14 cellular contexts compared by ENCODE assay signal in the genomic region with DNA sequence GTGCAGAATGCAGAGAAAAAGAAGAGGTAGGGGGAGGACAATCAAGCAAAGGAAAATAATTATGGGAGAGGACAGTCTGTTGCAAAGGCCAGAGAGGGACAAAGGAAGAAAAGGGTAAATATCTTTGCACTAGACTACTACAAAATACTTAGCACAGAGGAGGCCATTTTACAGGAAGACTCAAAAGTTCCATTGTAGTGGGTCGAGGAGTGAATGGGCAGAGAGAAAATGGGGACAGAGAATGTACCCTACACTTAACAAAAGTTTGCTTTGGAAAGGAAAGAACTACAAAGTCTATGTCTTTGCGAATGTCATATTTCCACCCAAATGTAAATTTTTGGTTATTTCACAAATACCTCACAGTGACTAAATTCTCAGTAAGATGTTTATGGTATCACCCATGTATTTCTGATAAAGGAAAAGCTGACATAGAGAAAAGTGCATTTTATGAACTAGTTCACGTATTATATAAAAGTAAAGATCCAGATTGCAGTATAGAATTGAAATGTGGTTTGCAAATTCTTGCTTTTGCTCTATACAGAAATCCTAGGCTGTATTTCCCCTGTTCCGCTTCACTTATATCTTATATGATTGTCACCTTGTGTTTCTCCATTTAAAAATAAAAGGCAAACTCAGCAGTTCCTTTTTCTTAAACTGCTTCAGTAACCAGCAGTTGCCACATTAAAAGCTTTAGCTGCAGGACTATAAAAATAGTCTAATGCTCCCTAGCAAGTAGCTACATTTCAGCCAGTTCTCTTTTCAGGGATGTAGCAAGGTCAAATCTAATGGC.
DNase-seq lines count a peak whose midpoint lies in the region; ATAC-seq, FAIRE-seq and TF ChIP-seq lines count a peak whose summit lies in the region.
"Had no signal": no experiment of that assay in that cellular context is flagged by ENCODE, and none has a peak within 500 bp of the region (broad histone marks: within the 10 kb centered on the region; RNA-seq: fewer than 3 reads in every experiment).

No MANE protein-coding gene starts in this region.

- CTCF ChIA-PET in K562 (lab: Yijun Ruan, JAX; ENCODE audit: low intra/inter-chr PET ratio): no interaction called here

- no peak for TF ChIP-seq EP300 in K562 (IDR thresholded peaks at IDR 0.05; ENCODE audit: low read length)

- H3K79me2 ChIP-seq in K562 (ENCODE audit: control insufficient read depth, insufficient read depth, low read length): no peaks in the 10 kb centered on the region

- ATAC-seq in K562 (no peak), HG02884 (IDR thresholded peaks at IDR 0.05; ENCODE audit: unreplicated experiment) (no peak), GM19351 (IDR thresholded peaks at IDR 0.05; ENCODE audit: unreplicated experiment) (no peak)
- ATAC-seq: GM12878 had no signal

- no peaks in the 10 kb centered on the region for H3K27me3 ChIP-seq in K562 (ENCODE audit: control insufficient read depth in 2 of 2, insufficient read depth in 2 of 2, low read length in 2 of 2)

- no peak overlapping the region for H2AFZ ChIP-seq in K562 (ENCODE audit: low read depth, low read length)

- no peak for TF ChIP-seq CTCF in K562 (IDR thresholded peaks at IDR 0.05 in 2 of 3, conservative IDR thresholded peaks at IDR 0.05 in 1 of 3; ENCODE audit: insufficient read depth in 2 of 3, low read depth in 1 of 3, low read length in 3 of 3)

- H3K4me2 ChIP-seq in K562 (ENCODE audit: insufficient read depth, low read length): no peak overlapping the region

- H3K4me3 ChIP-seq in K562: no peak overlapping the region
- H3K4me3 ChIP-seq: GM12878 had no signal

- H4K20me1 ChIP-seq in K562 (replicated peaks; ENCODE audit: control insufficient read depth, insufficient read depth, low read length): no peaks in the 10 kb centered on the region

- no TSS peak for BruUV-seq in K562 (replicated peaks; lab: Mats Ljungman, UMichigan)

- peak; percentile 43 for DNase-seq in NCI-H2227 treated with DMSO at 0.1 percent for 48 hours (lab: John Stamatoyannopoulos, UW)
- DNase-seq in NCI-H2227 (lab: John Stamatoyannopoulos, UW; ENCODE audit: unreplicated experiment): no peak
- DNase-seq in MV-4-11 (lab: John Stamatoyannopoulos, UW): peak; percentile 57
- no peak for DNase-seq in K562 (ENCODE audit: extremely low read depth in 1 of 4, low spot score in 3 of 4)
- DNase-seq in pons (ENCODE audit: low spot score): peak; percentile 7
- DNase-seq in NCI-H1092 treated with DMSO at 0.1 percent for 48 hours (lab: John Stamatoyannopoulos, UW): no peak
- DNase-seq: Caco-2, GOT3, Karpas-422, NCI-H1048, NCI-H2107 had no signal

- intact Hi-C loops in K562 (cut with micrococcal nuclease): no loop called here

- H3K36me3 ChIP-seq in K562 (ENCODE audit: control insufficient read depth, insufficient read depth, low read length): no peaks in the 10 kb centered on the region

- POLR2A ChIA-PET in K562 (lab: Yijun Ruan, JAX): no interaction called here

- no peak for TF ChIP-seq RAD21 in K562 (CRISPR knock-in tag; conservative IDR thresholded peaks at IDR 0.05 in 1 of 2, IDR thresholded peaks at IDR 0.05 in 1 of 2)

- no peak overlapping the region for H3K9ac ChIP-seq in K562 (ENCODE audit: insufficient read depth in 1 of 2, low read depth in 2 of 2, low read length in 2 of 2)

- WGBS in K562 (ENCODE audit: insufficient coverage, low coverage, missing lambda C conversion rate): 0% methylated on average over 4 of the region's 4 CpGs

- H3K9me1 ChIP-seq in K562 (ENCODE audit: control insufficient read depth, insufficient read depth, low read length): no peaks in the 10 kb centered on the region

- H3K4me1 ChIP-seq in K562 (replicated peaks in 1 of 2; ENCODE audit: control insufficient read depth in 2 of 2, insufficient read depth in 2 of 2, low read length in 2 of 2): no peaks in the 10 kb centered on the region
- H3K4me1 ChIP-seq: Caco-2 had no signal

- FAIRE-seq in K562 (lab: Jason Lieb, UNC): no peak
- FAIRE-seq: GM12878 had no signal

- in situ Hi-C loops in K562 (cut with MboI): no loop called here

- H3K27ac ChIP-seq in K562 (ENCODE audit: extremely low read depth, low read depth, low read length): no peak overlapping the region

- no peak for TF ChIP-seq POLR2A in K562 (conservative IDR thresholded peaks at IDR 0.05)

- H3K9me3 ChIP-seq in K562 (replicated peaks; ENCODE audit: control insufficient read depth, insufficient read depth, low read depth, low read length): no peaks in the 10 kb centered on the region
- H3K9me3 ChIP-seq: Caco-2 had no signal

TF ChIP-seq in K562, 482 proteins besides CTCF, POLR2A, EP300 and RAD21:
- TF ChIP-seq C11orf30 (IDR thresholded peaks at IDR 0.05; ENCODE audit: low read depth) (peak; percentile 48; the same call in 1 of the 2 replicates), ZNF316 (IDR thresholded peaks at IDR 0.05) (peak; percentile 42; the same call in 1 of the 2 replicates), ZNF583 (CRISPR knock-in tag; IDR thresholded peaks at IDR 0.05) (no peak), MAFF (IDR thresholded peaks at IDR 0.05; ENCODE audit: low read length) (peak; percentile 16; the same call in 1 of the 2 replicates), ARHGAP35 (IDR thresholded peaks at IDR 0.05; ENCODE audit: partially characterized antibody) (no peak)
- TF ChIP-seq, protein P1, sequence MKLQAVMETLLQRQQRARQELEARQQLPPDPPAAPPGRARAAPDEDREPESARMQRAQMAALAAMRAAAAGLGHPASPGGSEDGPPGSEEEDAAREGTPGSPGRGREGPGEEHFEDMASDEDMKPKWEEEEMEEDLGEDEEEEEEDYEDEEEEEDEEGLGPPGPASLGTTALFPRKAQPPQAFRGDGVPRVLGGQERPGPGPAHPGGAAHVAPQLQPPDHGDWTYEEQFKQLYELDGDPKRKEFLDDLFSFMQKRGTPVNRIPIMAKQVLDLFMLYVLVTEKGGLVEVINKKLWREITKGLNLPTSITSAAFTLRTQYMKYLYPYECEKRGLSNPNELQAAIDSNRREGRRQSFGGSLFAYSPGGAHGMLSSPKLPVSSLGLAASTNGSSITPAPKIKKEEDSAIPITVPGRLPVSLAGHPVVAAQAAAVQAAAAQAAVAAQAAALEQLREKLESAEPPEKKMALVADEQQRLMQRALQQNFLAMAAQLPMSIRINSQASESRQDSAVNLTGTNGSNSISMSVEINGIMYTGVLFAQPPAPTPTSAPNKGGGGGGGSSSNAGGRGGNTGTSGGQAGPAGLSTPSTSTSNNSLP (IDR thresholded peaks at IDR 0.05; ENCODE audit: borderline replicate concordance, low read depth, low read length): no peak

Comparison
In these comparisons a context has a peak if more than half of its experiments do, and no peak if none do; other contexts are left out.
1. DNase-seq: peak in NCI-H2227 treated with DMSO at 0.1 percent for 48 hours (single experiment), MV-4-11 (single experiment) and pons (single experiment); none in NCI-H2227 (single experiment), K562 (0 of 4) and NCI-H1092 treated with DMSO at 0.1 percent for 48 hours (single experiment).